ENCODE assay signal across 1 cellular context in the genomic region with DNA sequence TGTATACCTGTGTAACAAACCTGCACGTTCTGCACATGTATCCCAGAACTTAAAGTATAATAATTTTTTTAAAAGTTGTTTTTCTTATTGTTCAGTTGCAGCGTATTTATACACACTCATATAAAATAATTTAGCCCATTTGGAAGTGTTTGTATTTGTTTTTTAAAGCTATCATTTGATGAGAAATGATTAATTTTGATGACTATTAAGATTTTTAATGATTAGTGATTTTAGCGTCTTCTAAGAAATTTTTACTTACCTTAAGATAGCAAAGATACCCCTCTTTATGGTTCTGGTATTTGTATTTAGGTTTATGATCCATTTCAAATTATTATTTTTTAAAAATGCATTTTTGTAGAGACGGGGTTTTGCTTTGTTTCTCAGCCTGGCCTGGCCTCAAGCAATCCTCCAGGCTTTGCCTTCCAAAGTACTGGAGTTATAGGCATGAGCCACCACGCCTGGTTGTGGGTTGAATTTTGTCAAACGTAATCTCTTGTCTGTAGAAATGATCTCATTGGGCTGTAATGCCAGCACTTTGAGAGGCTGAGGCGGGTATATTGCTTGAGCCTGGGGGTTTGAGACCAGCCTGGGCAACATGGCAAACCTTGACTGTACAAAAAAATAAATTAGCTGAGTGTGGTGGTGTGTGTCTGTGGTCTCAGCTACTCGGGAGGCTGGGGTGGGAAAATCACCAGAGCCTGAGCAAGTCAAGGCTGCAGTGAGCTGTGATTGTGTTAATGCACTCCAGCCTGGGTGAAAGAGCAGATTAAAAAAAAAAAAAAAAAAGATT.
TF ChIP-seq lines count a peak whose summit lies in the region.

No MANE protein-coding gene starts in this region.

TF ChIP-seq in GM12878, 131 proteins besides CTCF, POLR2A, EP300 and RAD21:
- TF ChIP-seq USF1 (IDR thresholded peaks at IDR 0.05; ENCODE audit: borderline replicate concordance, extremely low read length, insufficient read depth, low read depth, low read length), result no peak
- TF ChIP-seq MTA3 (IDR thresholded peaks at IDR 0.05; ENCODE audit: borderline replicate concordance, low read length), result no peak
- TF ChIP-seq TARDBP (IDR thresholded peaks at IDR 0.05; ENCODE audit: borderline replicate concordance), result no peak
- TF ChIP-seq CHD4 (IDR thresholded peaks at IDR 0.05), result no peak
- TF ChIP-seq EED (IDR thresholded peaks at IDR 0.05; ENCODE audit: low read depth), result no peak
- no peak for TF ChIP-seq HDGF (IDR thresholded peaks at IDR 0.05)
- TF ChIP-seq ELK1 (IDR thresholded peaks at IDR 0.05; ENCODE audit: low read depth, low read length), result no peak
- no peak for TF ChIP-seq CBX3 (IDR thresholded peaks at IDR 0.05; ENCODE audit: borderline replicate concordance, low read depth)
- TF ChIP-seq TCF3 (IDR thresholded peaks at IDR 0.05; ENCODE audit: borderline replicate concordance, insufficient read depth, low read depth, low read length), result no peak
